ENCODE assay signal across 12 cellular contexts in genomic region chr16:2158262-2158638, GRCh38. TPM values are rescaled to one million over a fixed set of nuclear protein-coding genes. Genes with fewer than 3 reads are reported as not detected.
DNase-seq lines count a peak whose midpoint lies in the region; ATAC-seq and TF ChIP-seq lines count a peak whose summit lies in the region.
"Had no signal": no experiment of that assay in that cellular context is flagged by ENCODE, and none has a peak within 500 bp of the region (broad histone marks: within the 10 kb centered on the region; RNA-seq: fewer than 3 reads in every experiment).

No MANE protein-coding gene starts in this region.

- H3K4me1 ChIP-seq in colonic mucosa (peaks cover 53% of the 10 kb centered on the region), muscle layer of colon (ENCODE audit: insufficient read depth, low read length) (peaks cover 56% of the 10 kb centered on the region), uterus (peaks cover 5 to 32% of the 10 kb centered on the region in 2 donors)

- H3K9me3 Mint-ChIP-seq in activated naive CD4-positive, alpha-beta T cell treated with anti-CD3 and anti-CD28 coated beads, Interleukin-2, amount 50 U/mL, for 24 hours = no peaks in the 10 kb centered on the region
- H3K9me3 Mint-ChIP-seq: nephron progenitor cell had no signal

- H3K36me3 ChIP-seq in colonic mucosa (no peaks in the 10 kb centered on the region), muscle layer of colon (ENCODE audit: insufficient read depth, low read length) (no peaks in the 10 kb centered on the region), uterus (no peaks in the 10 kb centered on the region)
- H3K36me3 ChIP-seq: thyroid gland had no signal

- H3K27me3 ChIP-seq in colonic mucosa (no peaks in the 10 kb centered on the region), muscle layer of colon (ENCODE audit: control insufficient read depth in 1 of 2, insufficient read depth in 2 of 2, low read length in 2 of 2) (no peaks in the 10 kb centered on the region), uterus (no peaks in the 10 kb centered on the region)
- H3K27me3 ChIP-seq: thyroid gland had no signal

- peak overlapping the region; percentile 73 to 74 for H3K9ac ChIP-seq in colonic mucosa (ENCODE audit: low read depth in 2 of 2, low read length in 2 of 2)
- peak overlapping the region; percentile 83 for H3K9ac ChIP-seq in muscle layer of colon (ENCODE audit: low read length)

- no peak overlapping the region for H3K27ac Mint-ChIP-seq in activated naive CD4-positive, alpha-beta T cell treated with anti-CD3 and anti-CD28 coated beads, Interleukin-2, amount 50 U/mL, for 24 hours

- TF ChIP-seq CTCF in colonic mucosa (IDR thresholded peaks at IDR 0.05) = no peak
- no peak for TF ChIP-seq CTCF in uterus (IDR thresholded peaks at IDR 0.05)

- intact Hi-C loops in colonic mucosa (cut with DNase I) (no loop called here), uterus (cut with DNase I; ENCODE audit: low total_unique reads) (loop anchor here (10.0 kb wide), 2 partner anchors 53 to 57 kb away; partner anchors contain the start of genes BRICD5 and PGP)

- H3K9me3 ChIP-seq in colonic mucosa = no peaks in the 10 kb centered on the region
- H3K9me3 ChIP-seq in muscle layer of colon (ENCODE audit: low read length) = no peaks in the 10 kb centered on the region
- no peaks in the 10 kb centered on the region for H3K9me3 ChIP-seq in uterus
- H3K9me3 ChIP-seq: thyroid gland had no signal

- no peak for TF ChIP-seq POLR2A in uterus (IDR thresholded peaks at IDR 0.05)

- no peak for ATAC-seq in HG03565 (IDR thresholded peaks at IDR 0.05; ENCODE audit: unreplicated experiment)

- peaks cover 6% of the 10 kb centered on the region for H3K36me3 Mint-ChIP-seq in activated naive CD4-positive, alpha-beta T cell treated with anti-CD3 and anti-CD28 coated beads, Interleukin-2, amount 50 U/mL, for 24 hours

- H3K27ac ChIP-seq in colonic mucosa (peak overlapping the region; percentile 39), muscle layer of colon (ENCODE audit: low read depth, low read length) (peak overlapping the region; percentile 86), uterus (peak overlapping the region; percentile 65 to 74)

- no peak overlapping the region for H3K4me3 ChIP-seq in colonic mucosa
- peak overlapping the region; percentile 16 to 59 for H3K4me3 ChIP-seq in muscle layer of colon (ENCODE audit: low read depth in 1 of 2, low read length in 2 of 2)
- H3K4me3 ChIP-seq in uterus = no peak overlapping the region
- H3K4me3 ChIP-seq: thyroid gland had no signal

- H3K27me3 Mint-ChIP-seq in activated naive CD4-positive, alpha-beta T cell treated with anti-CD3 and anti-CD28 coated beads, Interleukin-2, amount 50 U/mL, for 24 hours = no peaks in the 10 kb centered on the region

- DNase-seq in activated naive CD4-positive, alpha-beta T cell treated with Interleukin-2 at 50 U/mL for 16 hours = no peak
- DNase-seq in colonic mucosa (no peak), uterus (no peak), NCI-H2196 (lab: John Stamatoyannopoulos, UW; ENCODE audit: unreplicated experiment) (no peak), AG08395 (ENCODE audit: low spot score) (no peak)
- DNase-seq: activated T-cell treated with anti-CD3 and anti-CD28 coated beads for 4 hours, NCI-H2029, nephron progenitor cell, thyroid gland had no signal

- peak overlapping the region; percentile 94 for H3K4me3 Mint-ChIP-seq in activated naive CD4-positive, alpha-beta T cell treated with anti-CD3 and anti-CD28 coated beads, Interleukin-2, amount 50 U/mL, for 24 hours

- peaks cover 31% of the 10 kb centered on the region for H3K4me1 Mint-ChIP-seq in activated naive CD4-positive, alpha-beta T cell treated with anti-CD3 and anti-CD28 coated beads, Interleukin-2, amount 50 U/mL, for 24 hours

RNA-seq across cellular contexts. Expression of gene TRAF7, which starts 2.7 kb away (rescaled TPM):
- 100 to 1,000 TPM; 102 to 131 TPM for total RNA-seq in colonic mucosa
- total RNA-seq in uterus = 10 to 100 TPM; 15.3 to 97.1 (median 51.7) TPM

RNA-seq across cellular contexts. Expression of gene RAB26, which starts 9.8 kb away (rescaled TPM):
- total RNA-seq in colonic mucosa (10 to 100 TPM; 18.2 to 24.5 TPM), uterus (under 1 TPM in 1 of 4 donors, not detected in 3; 0.21 TPM)

RNA-seq across cellular contexts. Expression of gene PKD1, which starts 22.6 kb away (rescaled TPM):
- 10 to 100 TPM; 48.2 to 83.5 TPM for total RNA-seq in colonic mucosa
- 100 to 1,000 TPM; 149 to 383 (median 197) TPM for total RNA-seq in uterus

RNA-seq across cellular contexts. Expression of gene CASKIN1, which starts 38.2 kb away (rescaled TPM):
- total RNA-seq in colonic mucosa (under 1 TPM; 0.07 to 0.27 TPM), uterus (1 to 10 TPM in 1 of 4 donors, under 1 TPM in 1, not detected in 2; 0.40 to 2.7 TPM)

RNA-seq across cellular contexts. Expression of gene MLST8, which starts 47.0 kb away (rescaled TPM):
- total RNA-seq in colonic mucosa (10 to 100 TPM; 26.5 to 53.5 TPM), uterus (10 to 100 TPM in 3 of 4 donors, 1 to 10 TPM in 1; 9.3 to 32.8 (median 21.5) TPM)

Comparison
In these comparisons a context has a peak if more than half of its experiments do, and no peak if none do; other contexts are left out.
1. H3K4me3 ChIP-seq: peak in muscle layer of colon (2 of 2); none in colonic mucosa (single experiment) and uterus (0 of 2).
2. RNA of gene RAB26, which starts 9.8 kb away (total RNA-seq): 18.2 to 24.5 TPM in colonic mucosa; 0.21 TPM in uterus; every median in the first group is over 10 times any median in the second.
3. Peak in every context shown above with its lines, with median percentiles within 50 percentile points of each other: H3K27ac ChIP-seq.